In genomic region chr20:53713328-53714056, GRCh38 we compare ENCODE assay signal across 17 cellular contexts.
DNase-seq lines count a peak whose midpoint lies in the region; ATAC-seq, FAIRE-seq and TF ChIP-seq lines count a peak whose summit lies in the region.
"Had no signal": no experiment of that assay in that cellular context is flagged by ENCODE, and none has a peak within 500 bp of the region (broad histone marks: within the 10 kb centered on the region; RNA-seq: fewer than 3 reads in every experiment).

No MANE protein-coding gene starts in this region.

- peak overlapping the region; percentile 67 for H3K4me2 ChIP-seq in GM23338

- FAIRE-seq in small intestine (lab: Jason Lieb, UNC), result no peak
- FAIRE-seq: D721Med had no signal

- H2AFZ ChIP-seq in GM23338, result peak overlapping the region; percentile 86

- peak overlapping the region; percentile 30; the same call in 1 of the 2 replicates for H3K9ac ChIP-seq in iPS-20b (ENCODE audit: low read depth, low read length)

- intact Hi-C loops in Panc1 (cut with micrococcal nuclease; ENCODE audit: unreplicated experiment) (no loop called here), spleen (cut with DNase I; ENCODE audit: low total_unique reads) (no loop called here), A673 (cut with micrococcal nuclease; ENCODE audit: unreplicated experiment) (no loop called here)

- H3K4me3 ChIP-seq in GM23338, result no peak overlapping the region
- H3K4me3 ChIP-seq in Panc1 (ENCODE audit: low read depth in 2 of 2, low read length in 2 of 2), result no peak overlapping the region
- no peak overlapping the region for H3K4me3 ChIP-seq in iPS-20b (ENCODE audit: low read length)
- no peak overlapping the region for H3K4me3 ChIP-seq in spleen
- no peak overlapping the region for H3K4me3 ChIP-seq in A673 (ENCODE audit: low read depth, low read length, poor library complexity, severe bottlenecking)
- no peak overlapping the region for H3K4me3 ChIP-seq in small intestine (ENCODE audit: low read depth in 1 of 2, low read length in 2 of 2)
- H3K4me3 ChIP-seq: SJSA1 had no signal

- no peaks in the 10 kb centered on the region for H3K9me2 ChIP-seq in GM23338 (ENCODE audit: insufficient read depth)

- H3K4me3 Mint-ChIP-seq in GM23338, result peak overlapping the region; percentile 7; the same call in 1 of the 3 replicates
- H3K4me3 Mint-ChIP-seq: CD4-positive, alpha-beta T cell had no signal

- H3K4me1 ChIP-seq in GM23338 (ENCODE audit: insufficient read depth) (peaks cover 30% of the 10 kb centered on the region), Panc1 (ENCODE audit: control insufficient read depth, insufficient read depth, low read length) (peaks cover 36% of the 10 kb centered on the region), iPS-20b (ENCODE audit: insufficient read depth, low read length) (peaks cover 9% of the 10 kb centered on the region; the same call in 1 of the 2 replicates), spleen (peaks cover 0 to 68% (median 21%) of the 10 kb centered on the region in 6 donors), A673 (ENCODE audit: insufficient read depth, low read length, poor library complexity, severe bottlenecking) (no peaks in the 10 kb centered on the region), small intestine (ENCODE audit: control insufficient read depth in 2 of 2, insufficient read depth in 1 of 2, low read depth in 1 of 2, low read length in 1 of 2) (no peaks in the 10 kb centered on the region)

- WGBS in spleen, 5 donors, result 88 to 94% (median 92%) methylated on average over 14 to 17 of the region's 17 CpGs
- WGBS in small intestine, 3 donors, result 91 to 92% (median 92%) methylated on average over 17 of the region's 17 CpGs

- DNase-seq in GM23338 (ENCODE audit: low spot score) (peak; percentile 85), Panc1 (ENCODE audit: low read depth, low spot score) (no peak), spleen (peak; percentile 71), inferior parietal cortex (ENCODE audit: extremely low spot score) (no peak), A673 (ENCODE audit: low spot score) (no peak), small intestine (no peak)
- DNase-seq: AML-193; CD4-positive, alpha-beta T cell; DMS79 treated with DMSO at 0.1 percent for 48 hours; GDM1; NCI-H2029 treated with DMSO at 0.1 percent for 48 hours; NCI-H524; RPMI8226 had no signal

- H3K27ac ChIP-seq in GM23338 (ENCODE audit: low read depth), result peak overlapping the region; percentile 83
- H3K27ac ChIP-seq in Panc1 (ENCODE audit: low read length), result peak overlapping the region; percentile 99
- no peak overlapping the region for H3K27ac ChIP-seq in iPS-20b (ENCODE audit: low read length)
- H3K27ac ChIP-seq in spleen, result no peak overlapping the region
- H3K27ac ChIP-seq in A673 (ENCODE audit: low read depth, low read length, poor library complexity, severe bottlenecking), result no peak overlapping the region
- no peak overlapping the region for H3K27ac ChIP-seq in small intestine (ENCODE audit: low read depth in 1 of 2, low read length in 1 of 2)
- H3K27ac ChIP-seq: SJSA1 had no signal

- no peaks in the 10 kb centered on the region for H3K27me3 ChIP-seq in GM23338 (ENCODE audit: insufficient read depth)
- H3K27me3 ChIP-seq in Panc1 (ENCODE audit: control insufficient read depth, insufficient read depth, low read length), result no peaks in the 10 kb centered on the region
- H3K27me3 ChIP-seq in iPS-20b (ENCODE audit: insufficient read depth, low read length), result no peaks in the 10 kb centered on the region
- no peaks in the 10 kb centered on the region for H3K27me3 ChIP-seq in spleen (replicated peaks in 1 of 7)
- H3K27me3 ChIP-seq in A673 (replicated peaks; ENCODE audit: insufficient read depth, low read depth, low read length, poor library complexity), result no peaks in the 10 kb centered on the region
- H3K27me3 ChIP-seq in small intestine (ENCODE audit: control insufficient read depth in 2 of 2, insufficient read depth in 2 of 2, low read length in 2 of 2), result no peaks in the 10 kb centered on the region
- H3K27me3 ChIP-seq: SJSA1 had no signal

- in situ Hi-C loops in Panc1 (cut with HindIII; ENCODE audit: low pct_unique_long_range_greater_than_20kb, low sequenced_read_pairs), result no loop called here

- POLR2A ChIA-PET in Panc1 (lab: Charles Lee) (interaction anchor here (0.6 kb wide), 1 partner anchor 59 kb away, joined by 3 read pairs; no protein-coding TSS in a partner anchor), A673 (lab: Charles Lee; ENCODE audit: low non-redundant PET) (no interaction called here)

- CTCF ChIA-PET in Panc1 (lab: Charles Lee) (interaction anchor here (0.6 kb wide), 1 partner anchor 382 kb away, joined by 3 read pairs; no protein-coding TSS in a partner anchor), A673 (lab: Charles Lee) (no interaction called here)

- TF ChIP-seq CTCF in GM23338 (conservative IDR thresholded peaks at IDR 0.05; ENCODE audit: low read depth in 2 of 2), result peak; percentile 20 to 58; a peak in 3 of 4 replicates
- no peak for TF ChIP-seq CTCF in Panc1 (IDR thresholded peaks at IDR 0.05)
- peak in 1 of 11 experiments; percentile 5 for TF ChIP-seq CTCF in spleen (IDR thresholded peaks at IDR 0.05 in 8 of 11, conservative IDR thresholded peaks at IDR 0.05 in 3 of 11)
- TF ChIP-seq CTCF in A673 (conservative IDR thresholded peaks at IDR 0.05; ENCODE audit: low read depth, low read length), result no peak

- peaks cover 23% of the 10 kb centered on the region for H3K27me3 Mint-ChIP-seq in GM23338 (ENCODE audit: insufficient read depth, low read depth, poor library complexity)
- H3K27me3 Mint-ChIP-seq: CD4-positive, alpha-beta T cell; IgD-negative memory B cell had no signal

- no TSS peak for BruUV-seq in Panc1 (replicated peaks; lab: Mats Ljungman, UMichigan)
- BruUV-seq in A673 (replicated peaks; lab: Mats Ljungman, UMichigan), result no TSS peak

- no peak for TF ChIP-seq POLR2A in spleen (IDR thresholded peaks at IDR 0.05)

- no peaks in the 10 kb centered on the region for H3K9me3 ChIP-seq in Panc1 (ENCODE audit: control insufficient read depth, insufficient read depth, low read depth, low read length)
- H3K9me3 ChIP-seq in iPS-20b (ENCODE audit: insufficient read depth, low read depth, low read length), result no peaks in the 10 kb centered on the region
- no peaks in the 10 kb centered on the region for H3K9me3 ChIP-seq in spleen
- H3K9me3 ChIP-seq in A673 (ENCODE audit: low read depth, low read length, poor library complexity, severe bottlenecking), result no peaks in the 10 kb centered on the region
- H3K9me3 ChIP-seq in small intestine (ENCODE audit: control insufficient read depth, low read depth), result no peaks in the 10 kb centered on the region
- H3K9me3 ChIP-seq: SJSA1 had no signal

- H3K79me2 ChIP-seq in GM23338 (replicated peaks; ENCODE audit: insufficient read depth), result no peaks in the 10 kb centered on the region

- H4K20me1 ChIP-seq in GM23338 (replicated peaks; ENCODE audit: insufficient read depth), result no peaks in the 10 kb centered on the region

- no peaks in the 10 kb centered on the region for H3K36me3 Mint-ChIP-seq in GM23338 (ENCODE audit: low read depth)
- H3K36me3 Mint-ChIP-seq: IgD-negative memory B cell had no signal

- peaks cover 13% of the 10 kb centered on the region for H3F3A ChIP-seq in GM23338 (replicated peaks; ENCODE audit: low read depth)

- peak overlapping the region; percentile 80 for H3K27ac Mint-ChIP-seq in GM23338
- H3K27ac Mint-ChIP-seq: CD4-positive, alpha-beta T cell; IgD-negative memory B cell had no signal

- peak; percentile 80 for ATAC-seq in GM23338
- ATAC-seq in Panc1, result no peak

- no peaks in the 10 kb centered on the region for H3K9me3 Mint-ChIP-seq in GM23338
- H3K9me3 Mint-ChIP-seq: CD4-positive, alpha-beta T cell; IgD-negative memory B cell had no signal

- H3K36me3 ChIP-seq in GM23338 (ENCODE audit: insufficient read depth), result no peaks in the 10 kb centered on the region
- H3K36me3 ChIP-seq in Panc1 (ENCODE audit: control insufficient read depth, insufficient read depth, low read length), result no peaks in the 10 kb centered on the region
- H3K36me3 ChIP-seq in iPS-20b (ENCODE audit: insufficient read depth, low read depth, low read length), result no peaks in the 10 kb centered on the region
- no peaks in the 10 kb centered on the region for H3K36me3 ChIP-seq in spleen
- no peaks in the 10 kb centered on the region for H3K36me3 ChIP-seq in A673 (ENCODE audit: insufficient read depth, low read length, poor library complexity, severe bottlenecking)
- no peaks in the 10 kb centered on the region for H3K36me3 ChIP-seq in small intestine (ENCODE audit: control insufficient read depth in 2 of 2, insufficient read depth in 2 of 2, low read length in 2 of 2)
- H3K36me3 ChIP-seq: SJSA1 had no signal

- peaks cover 26% of the 10 kb centered on the region for H3K4me1 Mint-ChIP-seq in GM23338

TF ChIP-seq in GM23338, 12 proteins besides CTCF, POLR2A, EP300 and RAD21:
- TF ChIP-seq CREB1 (CRISPR knock-in tag; IDR thresholded peaks at IDR 0.05; ENCODE audit: low read depth) (peak; percentile 41; the same call in 1 of the 2 replicates), REST (IDR thresholded peaks at IDR 0.05; ENCODE audit: unreplicated experiment) (no peak)

Comparison
In these comparisons a context has a peak if more than half of its experiments do, and no peak if none do; other contexts are left out.
1. DNase-seq: peak in GM23338 (single experiment) and spleen (single experiment); none in Panc1 (single experiment), inferior parietal cortex (single experiment), A673 (single experiment) and small intestine (single experiment).
2. H3K27ac ChIP-seq: peak in GM23338 (single experiment) and Panc1 (single experiment); none in iPS-20b (single experiment), spleen (0 of 8), A673 (single experiment) and small intestine (0 of 2).
3. CTCF ChIP-seq: peak in GM23338 (2 of 2); none in Panc1 (single experiment) and A673 (single experiment).